1 cellular context compared by ENCODE assay signal in the genomic region with DNA sequence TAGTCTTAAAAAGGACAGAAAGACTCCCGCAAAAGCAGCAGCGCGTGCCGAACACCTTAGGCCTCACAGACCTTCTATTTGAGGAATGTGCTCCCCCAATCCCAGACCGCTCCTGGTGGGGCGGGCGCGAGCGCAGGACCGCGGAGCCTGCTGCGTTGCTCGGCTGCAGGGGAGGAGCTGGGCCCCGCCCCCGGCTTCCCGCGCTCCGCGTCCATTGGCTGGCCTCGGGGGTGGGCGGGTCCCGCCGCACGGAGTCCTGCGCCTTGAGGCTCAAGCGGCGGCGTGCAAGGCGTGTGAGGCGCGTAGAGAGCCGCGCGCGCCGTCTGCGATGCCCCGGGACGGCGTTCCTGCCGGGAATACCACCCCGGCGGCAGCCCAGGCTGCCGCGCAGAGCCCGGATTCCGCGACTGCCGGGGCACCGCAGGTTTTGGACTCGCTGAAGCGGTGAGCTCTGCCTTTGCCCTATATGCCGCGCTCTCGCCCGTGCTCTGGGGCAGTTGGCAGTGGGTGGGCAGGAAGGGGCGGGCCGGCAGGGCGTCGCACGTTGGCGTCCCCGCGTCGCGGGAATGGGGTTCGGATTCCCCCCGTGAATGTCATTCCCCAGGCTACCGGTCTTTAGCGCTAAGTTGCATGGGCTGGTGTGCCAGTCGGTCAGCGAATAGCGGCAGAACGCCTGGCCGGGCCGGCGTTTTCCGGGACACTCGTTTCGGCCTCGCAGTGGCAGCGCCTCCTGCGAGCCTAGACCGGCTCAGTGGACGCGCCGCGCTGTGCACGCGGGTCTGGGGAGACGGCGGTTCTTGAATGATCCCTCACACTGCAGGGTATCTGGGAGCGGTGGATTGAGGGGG.
TF ChIP-seq lines count a peak whose summit lies in the region.

No MANE protein-coding gene starts in this region.

TF ChIP-seq in HepG2, 621 proteins besides CTCF, POLR2A, EP300 and RAD21 (continued from another document and continues in another):
- TF ChIP-seq ZNF274 (CRISPR knock-in tag; IDR thresholded peaks at IDR 0.05) (peak; percentile 82; the same call in 1 of the 2 replicates), ETV5 (CRISPR knock-in tag; IDR thresholded peaks at IDR 0.05; ENCODE audit: borderline replicate concordance) (no peak), ZNF260 (CRISPR knock-in tag; IDR thresholded peaks at IDR 0.05; ENCODE audit: borderline replicate concordance, low read depth) (no peak), ZNF766 (CRISPR knock-in tag; IDR thresholded peaks at IDR 0.05; ENCODE audit: borderline replicate concordance) (no peak), REPIN1 (CRISPR knock-in tag; IDR thresholded peaks at IDR 0.05; ENCODE audit: borderline replicate concordance, low read depth) (peak; percentile 78), HNRNPH1 (optimal IDR thresholded peaks at IDR 0.05; ENCODE audit: low read depth, low read length) (no peak), YY1 (IDR thresholded peaks at IDR 0.05; ENCODE audit: insufficient read depth, insufficient replicate concordance, low read depth, low read length) (no peak), TOPORS (CRISPR knock-in tag; IDR thresholded peaks at IDR 0.05) (peak; percentile 68; the same call in 1 of the 2 replicates), ARNT (IDR thresholded peaks at IDR 0.05) (no peak), ZNF234 (CRISPR knock-in tag; conservative IDR thresholded peaks at IDR 0.05) (no peak), ATF1 (CRISPR knock-in tag; IDR thresholded peaks at IDR 0.05) (no peak), ZFAT (CRISPR knock-in tag; conservative IDR thresholded peaks at IDR 0.05) (no peak), ZBTB7A (CRISPR knock-in tag; IDR thresholded peaks at IDR 0.05) (no peak), TCF7 (IDR thresholded peaks at IDR 0.05; ENCODE audit: low read depth) (no peak), HNRNPLL (IDR thresholded peaks at IDR 0.05; ENCODE audit: low read depth, low read length, poor library complexity, severe bottlenecking) (peak; percentile 72), HOXA5 (CRISPR knock-in tag; IDR thresholded peaks at IDR 0.05) (no peak), SUZ12 (IDR thresholded peaks at IDR 0.05; ENCODE audit: low read depth, low read length) (no peak), CENPX (CRISPR knock-in tag; IDR thresholded peaks at IDR 0.05) (no peak), ZBTB1 (CRISPR knock-in tag; IDR thresholded peaks at IDR 0.05; ENCODE audit: borderline replicate concordance) (no peak), SP5 (CRISPR knock-in tag; IDR thresholded peaks at IDR 0.05; ENCODE audit: borderline replicate concordance, low read depth) (no peak; the same call in 1 of the 2 replicates), ZNF331 (CRISPR knock-in tag; IDR thresholded peaks at IDR 0.05) (peak; percentile 71), ZBTB7B (CRISPR knock-in tag; IDR thresholded peaks at IDR 0.05) (0 out of 2 replicates have a peak, but pooled peaks have one; percentile 23), SOX6 (IDR thresholded peaks at IDR 0.05) (no peak), SOX6 (CRISPR knock-in tag; IDR thresholded peaks at IDR 0.05) (no peak; the same call in 1 of the 2 replicates), RAD51 (IDR thresholded peaks at IDR 0.05; ENCODE audit: borderline replicate concordance) (no peak), KMT2B (CRISPR knock-in tag; IDR thresholded peaks at IDR 0.05) (0 out of 2 replicates have a peak, but pooled peaks have one; percentile 35), GTF2F1 (IDR thresholded peaks at IDR 0.05; ENCODE audit: low read length) (no peak), ZNF790 (CRISPR knock-in tag; IDR thresholded peaks at IDR 0.05; ENCODE audit: borderline replicate concordance) (peak; percentile 92), ATF2 (CRISPR knock-in tag; IDR thresholded peaks at IDR 0.05) (0 out of 2 replicates have a peak, but pooled peaks have one; percentile 34), JUNB (CRISPR knock-in tag; IDR thresholded peaks at IDR 0.05; ENCODE audit: borderline replicate concordance) (no peak), ZNF17 (CRISPR knock-in tag; IDR thresholded peaks at IDR 0.05) (no peak), CEBPB (IDR thresholded peaks at IDR 0.05; ENCODE audit: borderline replicate concordance, low read depth, low read length) (no peak), IRX3 (CRISPR knock-in tag; IDR thresholded peaks at IDR 0.05; ENCODE audit: borderline replicate concordance, low read depth) (peak; percentile 88; the same call in 1 of the 2 replicates), ARHGAP35 (CRISPR knock-in tag; IDR thresholded peaks at IDR 0.05; ENCODE audit: borderline replicate concordance) (peak; percentile 62; the same call in 1 of the 2 replicates), ZNF576 (CRISPR knock-in tag; IDR thresholded peaks at IDR 0.05) (no peak), NFATC3 (CRISPR knock-in tag; IDR thresholded peaks at IDR 0.05) (peak; percentile 55; the same call in 1 of the 2 replicates), ZNF431 (CRISPR knock-in tag; IDR thresholded peaks at IDR 0.05; ENCODE audit: borderline replicate concordance, low read depth) (no peak), ZNF652 (CRISPR knock-in tag; IDR thresholded peaks at IDR 0.05; ENCODE audit: borderline replicate concordance, low read depth) (no peak), PITX1 (CRISPR knock-in tag; IDR thresholded peaks at IDR 0.05) (no peak)
- TF ChIP-seq, protein P1, sequence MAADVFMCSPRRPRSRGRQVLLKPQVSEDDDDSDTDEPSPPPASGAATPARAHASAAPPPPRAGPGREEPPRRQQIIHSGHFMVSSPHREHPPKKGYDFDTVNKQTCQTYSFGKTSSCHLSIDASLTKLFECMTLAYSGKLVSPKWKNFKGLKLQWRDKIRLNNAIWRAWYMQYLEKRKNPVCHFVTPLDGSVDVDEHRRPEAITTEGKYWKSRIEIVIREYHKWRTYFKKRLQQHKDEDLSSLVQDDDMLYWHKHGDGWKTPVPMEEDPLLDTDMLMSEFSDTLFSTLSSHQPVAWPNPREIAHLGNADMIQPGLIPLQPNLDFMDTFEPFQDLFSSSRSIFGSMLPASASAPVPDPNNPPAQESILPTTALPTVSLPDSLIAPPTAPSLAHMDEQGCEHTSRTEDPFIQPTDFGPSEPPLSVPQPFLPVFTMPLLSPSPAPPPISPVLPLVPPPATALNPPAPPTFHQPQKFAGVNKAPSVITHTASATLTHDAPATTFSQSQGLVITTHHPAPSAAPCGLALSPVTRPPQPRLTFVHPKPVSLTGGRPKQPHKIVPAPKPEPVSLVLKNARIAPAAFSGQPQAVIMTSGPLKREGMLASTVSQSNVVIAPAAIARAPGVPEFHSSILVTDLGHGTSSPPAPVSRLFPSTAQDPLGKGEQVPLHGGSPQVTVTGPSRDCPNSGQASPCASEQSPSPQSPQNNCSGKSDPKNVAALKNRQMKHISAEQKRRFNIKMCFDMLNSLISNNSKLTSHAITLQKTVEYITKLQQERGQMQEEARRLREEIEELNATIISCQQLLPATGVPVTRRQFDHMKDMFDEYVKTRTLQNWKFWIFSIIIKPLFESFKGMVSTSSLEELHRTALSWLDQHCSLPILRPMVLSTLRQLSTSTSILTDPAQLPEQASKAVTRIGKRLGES (CRISPR knock-in tag; IDR thresholded peaks at IDR 0.05; ENCODE audit: borderline replicate concordance): no peak; the same call in 1 of the 2 replicates
- TF ChIP-seq, protein P2, sequence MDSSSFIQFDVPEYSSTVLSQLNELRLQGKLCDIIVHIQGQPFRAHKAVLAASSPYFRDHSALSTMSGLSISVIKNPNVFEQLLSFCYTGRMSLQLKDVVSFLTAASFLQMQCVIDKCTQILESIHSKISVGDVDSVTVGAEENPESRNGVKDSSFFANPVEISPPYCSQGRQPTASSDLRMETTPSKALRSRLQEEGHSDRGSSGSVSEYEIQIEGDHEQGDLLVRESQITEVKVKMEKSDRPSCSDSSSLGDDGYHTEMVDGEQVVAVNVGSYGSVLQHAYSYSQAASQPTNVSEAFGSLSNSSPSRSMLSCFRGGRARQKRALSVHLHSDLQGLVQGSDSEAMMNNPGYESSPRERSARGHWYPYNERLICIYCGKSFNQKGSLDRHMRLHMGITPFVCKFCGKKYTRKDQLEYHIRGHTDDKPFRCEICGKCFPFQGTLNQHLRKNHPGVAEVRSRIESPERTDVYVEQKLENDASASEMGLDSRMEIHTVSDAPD (CRISPR knock-in tag; IDR thresholded peaks at IDR 0.05): peak; percentile 67; the same call in 1 of the 2 replicates
- TF ChIP-seq, protein P3, sequence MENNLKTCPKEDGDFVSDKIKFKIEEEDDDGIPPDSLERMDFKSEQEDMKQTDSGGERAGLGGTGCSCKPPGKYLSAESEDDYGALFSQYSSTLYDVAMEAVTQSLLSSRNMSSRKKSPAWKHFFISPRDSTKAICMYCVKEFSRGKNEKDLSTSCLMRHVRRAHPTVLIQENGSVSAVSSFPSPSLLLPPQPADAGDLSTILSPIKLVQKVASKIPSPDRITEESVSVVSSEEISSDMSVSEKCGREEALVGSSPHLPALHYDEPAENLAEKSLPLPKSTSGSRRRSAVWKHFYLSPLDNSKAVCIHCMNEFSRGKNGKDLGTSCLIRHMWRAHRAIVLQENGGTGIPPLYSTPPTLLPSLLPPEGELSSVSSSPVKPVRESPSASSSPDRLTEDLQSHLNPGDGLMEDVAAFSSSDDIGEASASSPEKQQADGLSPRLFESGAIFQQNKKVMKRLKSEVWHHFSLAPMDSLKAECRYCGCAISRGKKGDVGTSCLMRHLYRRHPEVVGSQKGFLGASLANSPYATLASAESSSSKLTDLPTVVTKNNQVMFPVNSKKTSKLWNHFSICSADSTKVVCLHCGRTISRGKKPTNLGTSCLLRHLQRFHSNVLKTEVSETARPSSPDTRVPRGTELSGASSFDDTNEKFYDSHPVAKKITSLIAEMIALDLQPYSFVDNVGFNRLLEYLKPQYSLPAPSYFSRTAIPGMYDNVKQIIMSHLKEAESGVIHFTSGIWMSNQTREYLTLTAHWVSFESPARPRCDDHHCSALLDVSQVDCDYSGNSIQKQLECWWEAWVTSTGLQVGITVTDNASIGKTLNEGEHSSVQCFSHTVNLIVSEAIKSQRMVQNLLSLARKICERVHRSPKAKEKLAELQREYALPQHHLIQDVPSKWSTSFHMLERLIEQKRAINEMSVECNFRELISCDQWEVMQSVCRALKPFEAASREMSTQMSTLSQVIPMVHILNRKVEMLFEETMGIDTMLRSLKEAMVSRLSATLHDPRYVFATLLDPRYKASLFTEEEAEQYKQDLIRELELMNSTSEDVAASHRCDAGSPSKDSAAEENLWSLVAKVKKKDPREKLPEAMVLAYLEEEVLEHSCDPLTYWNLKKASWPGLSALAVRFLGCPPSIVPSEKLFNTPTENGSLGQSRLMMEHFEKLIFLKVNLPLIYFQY (CRISPR knock-in tag; IDR thresholded peaks at IDR 0.05; ENCODE audit: borderline replicate concordance): no peak
- TF ChIP-seq, protein P4, sequence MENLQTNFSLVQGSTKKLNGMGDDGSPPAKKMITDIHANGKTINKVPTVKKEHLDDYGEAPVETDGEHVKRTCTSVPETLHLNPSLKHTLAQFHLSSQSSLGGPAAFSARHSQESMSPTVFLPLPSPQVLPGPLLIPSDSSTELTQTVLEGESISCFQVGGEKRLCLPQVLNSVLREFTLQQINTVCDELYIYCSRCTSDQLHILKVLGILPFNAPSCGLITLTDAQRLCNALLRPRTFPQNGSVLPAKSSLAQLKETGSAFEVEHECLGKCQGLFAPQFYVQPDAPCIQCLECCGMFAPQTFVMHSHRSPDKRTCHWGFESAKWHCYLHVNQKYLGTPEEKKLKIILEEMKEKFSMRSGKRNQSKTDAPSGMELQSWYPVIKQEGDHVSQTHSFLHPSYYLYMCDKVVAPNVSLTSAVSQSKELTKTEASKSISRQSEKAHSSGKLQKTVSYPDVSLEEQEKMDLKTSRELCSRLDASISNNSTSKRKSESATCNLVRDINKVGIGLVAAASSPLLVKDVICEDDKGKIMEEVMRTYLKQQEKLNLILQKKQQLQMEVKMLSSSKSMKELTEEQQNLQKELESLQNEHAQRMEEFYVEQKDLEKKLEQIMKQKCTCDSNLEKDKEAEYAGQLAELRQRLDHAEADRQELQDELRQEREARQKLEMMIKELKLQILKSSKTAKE (CRISPR knock-in tag; IDR thresholded peaks at IDR 0.05; ENCODE audit: borderline replicate concordance): no peak
- TF ChIP-seq, protein P5, sequence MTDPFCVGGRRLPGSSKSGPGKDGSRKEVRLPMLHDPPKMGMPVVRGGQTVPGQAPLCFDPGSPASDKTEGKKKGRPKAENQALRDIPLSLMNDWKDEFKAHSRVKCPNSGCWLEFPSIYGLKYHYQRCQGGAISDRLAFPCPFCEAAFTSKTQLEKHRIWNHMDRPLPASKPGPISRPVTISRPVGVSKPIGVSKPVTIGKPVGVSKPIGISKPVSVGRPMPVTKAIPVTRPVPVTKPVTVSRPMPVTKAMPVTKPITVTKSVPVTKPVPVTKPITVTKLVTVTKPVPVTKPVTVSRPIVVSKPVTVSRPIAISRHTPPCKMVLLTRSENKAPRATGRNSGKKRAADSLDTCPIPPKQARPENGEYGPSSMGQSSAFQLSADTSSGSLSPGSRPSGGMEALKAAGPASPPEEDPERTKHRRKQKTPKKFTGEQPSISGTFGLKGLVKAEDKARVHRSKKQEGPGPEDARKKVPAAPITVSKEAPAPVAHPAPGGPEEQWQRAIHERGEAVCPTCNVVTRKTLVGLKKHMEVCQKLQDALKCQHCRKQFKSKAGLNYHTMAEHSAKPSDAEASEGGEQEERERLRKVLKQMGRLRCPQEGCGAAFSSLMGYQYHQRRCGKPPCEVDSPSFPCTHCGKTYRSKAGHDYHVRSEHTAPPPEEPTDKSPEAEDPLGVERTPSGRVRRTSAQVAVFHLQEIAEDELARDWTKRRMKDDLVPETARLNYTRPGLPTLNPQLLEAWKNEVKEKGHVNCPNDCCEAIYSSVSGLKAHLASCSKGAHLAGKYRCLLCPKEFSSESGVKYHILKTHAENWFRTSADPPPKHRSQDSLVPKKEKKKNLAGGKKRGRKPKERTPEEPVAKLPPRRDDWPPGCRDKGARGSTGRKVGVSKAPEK (CRISPR knock-in tag; IDR thresholded peaks at IDR 0.05; ENCODE audit: borderline replicate concordance): no peak
- TF ChIP-seq, protein P6, sequence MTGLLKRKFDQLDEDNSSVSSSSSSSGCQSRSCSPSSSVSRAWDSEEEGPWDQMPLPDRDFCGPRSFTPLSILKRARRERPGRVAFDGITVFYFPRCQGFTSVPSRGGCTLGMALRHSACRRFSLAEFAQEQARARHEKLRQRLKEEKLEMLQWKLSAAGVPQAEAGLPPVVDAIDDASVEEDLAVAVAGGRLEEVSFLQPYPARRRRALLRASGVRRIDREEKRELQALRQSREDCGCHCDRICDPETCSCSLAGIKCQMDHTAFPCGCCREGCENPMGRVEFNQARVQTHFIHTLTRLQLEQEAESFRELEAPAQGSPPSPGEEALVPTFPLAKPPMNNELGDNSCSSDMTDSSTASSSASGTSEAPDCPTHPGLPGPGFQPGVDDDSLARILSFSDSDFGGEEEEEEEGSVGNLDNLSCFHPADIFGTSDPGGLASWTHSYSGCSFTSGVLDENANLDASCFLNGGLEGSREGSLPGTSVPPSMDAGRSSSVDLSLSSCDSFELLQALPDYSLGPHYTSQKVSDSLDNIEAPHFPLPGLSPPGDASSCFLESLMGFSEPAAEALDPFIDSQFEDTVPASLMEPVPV (CRISPR knock-in tag; IDR thresholded peaks at IDR 0.05): peak; percentile 93
